9 cellular contexts compared by ENCODE assay signal in genomic region chrX:23782455-23782854, GRCh38. TPM values are rescaled to one million over a fixed set of nuclear protein-coding genes. Genes with fewer than 3 reads are reported as not detected.
DNase-seq lines count a peak whose midpoint lies in the region; FAIRE-seq and TF ChIP-seq lines count a peak whose summit lies in the region.
"Had no signal": no experiment of that assay in that cellular context is flagged by ENCODE, and none has a peak within 500 bp of the region (broad histone marks: within the 10 kb centered on the region; RNA-seq: fewer than 3 reads in every experiment).

No MANE protein-coding gene starts in this region.

- H3K36me3 Mint-ChIP-seq in endodermal cell (ENCODE audit: low read depth): peaks cover 27% of the 10 kb centered on the region

- POLR2A ChIA-PET in PC-9 (lab: Charles Lee; ENCODE audit: unreplicated experiment): interaction anchor here (0.5 to 1.2 kb wide), 8 partner anchors 25 to 1766 kb away, joined by 4 to 14 read pairs (median 5); partner anchors contain the start of gene PRDX4

- H3K27me3 Mint-ChIP-seq in endodermal cell (ENCODE audit: insufficient read depth): no peaks in the 10 kb centered on the region

- H3K4me2 ChIP-seq in PC-9 (peak overlapping the region; percentile 62), parathyroid adenoma (ENCODE audit: low read length) (peak overlapping the region; percentile 58)

- intact Hi-C loops in PC-9 (cut with micrococcal nuclease; ENCODE audit: unreplicated experiment): loop anchor here (1.0 to 5.0 kb wide), 5 partner anchors 26 to 272 kb away; partner anchors contain the start of gene EIF2S3

- CTCF ChIA-PET in PC-9 (lab: Charles Lee): interaction anchor here (1.5 to 1.6 kb wide), 2 partner anchors 40 to 119 kb away, joined by 6 to 11 read pairs; partner anchors contain the start of gene ACOT9

- H3K27me3 ChIP-seq in PC-9 (ENCODE audit: insufficient read depth, low read depth) (no peaks in the 10 kb centered on the region), endodermal cell (ENCODE audit: control insufficient read depth, insufficient read depth, low read length, poor library complexity, severe bottlenecking) (no peaks in the 10 kb centered on the region), parathyroid adenoma (ENCODE audit: control insufficient read depth, insufficient read depth, low read length) (no peaks in the 10 kb centered on the region)

- peaks cover 12% of the 10 kb centered on the region for H4K20me1 ChIP-seq in PC-9 (ENCODE audit: insufficient read depth)

- DNase-seq in PC-9 (peak in 1 of 2 experiments; percentile 60), endodermal cell (no peak), NCI-H2107 treated with DMSO at 0.1 percent for 48 hours (lab: John Stamatoyannopoulos, UW; ENCODE audit: unreplicated experiment) (no peak), amygdala (lab: John Stamatoyannopoulos, UW) (no peak), HTR-8/SVneo (ENCODE audit: insufficient read length, low spot score) (no peak)
- DNase-seq in activated CD4-positive, alpha-beta T cell treated with anti-CD3 and anti-CD28 coated beads for 4 hours: no peak

- no peaks in the 10 kb centered on the region for H3K9me3 Mint-ChIP-seq in endodermal cell

- H3F3A ChIP-seq in PC-9 (ENCODE audit: insufficient read depth, low read depth): peaks cover 58% of the 10 kb centered on the region

- FAIRE-seq in HTR-8/SVneo (lab: Jason Lieb, UNC): no peak
- FAIRE-seq: small intestine had no signal

- no peaks in the 10 kb centered on the region for H3K9me2 ChIP-seq in PC-9 (ENCODE audit: insufficient read depth)

- H2AFZ ChIP-seq in PC-9 (peak overlapping the region; percentile 64; the same call in 1 of the 2 replicates), parathyroid adenoma (peak overlapping the region; percentile 94)

- H3K79me2 ChIP-seq in PC-9 (ENCODE audit: low read depth): peaks cover 24% of the 10 kb centered on the region
- H3K79me2 ChIP-seq in parathyroid adenoma: no peaks in the 10 kb centered on the region

- peaks cover 11% of the 10 kb centered on the region for H3K4me1 ChIP-seq in ES-I3 (ENCODE audit: insufficient read depth, low read length)
- H3K4me1 ChIP-seq in PC-9 (replicated peaks; ENCODE audit: insufficient read depth): peaks cover 45% of the 10 kb centered on the region
- no peaks in the 10 kb centered on the region for H3K4me1 ChIP-seq in endodermal cell (ENCODE audit: control insufficient read depth, insufficient read depth, low read length)
- no peaks in the 10 kb centered on the region for H3K4me1 ChIP-seq in parathyroid adenoma

- H3K36me3 ChIP-seq in ES-I3 (ENCODE audit: insufficient read depth, low read length) (peaks cover 3% of the 10 kb centered on the region; the same call in 1 of the 2 replicates), PC-9 (ENCODE audit: low read depth) (peaks cover 22% of the 10 kb centered on the region), endodermal cell (ENCODE audit: control insufficient read depth, insufficient read depth, low read length) (no peaks in the 10 kb centered on the region), parathyroid adenoma (ENCODE audit: control insufficient read depth, insufficient read depth, low read length) (no peaks in the 10 kb centered on the region)

- H3K4me1 Mint-ChIP-seq in endodermal cell: peaks cover 19% of the 10 kb centered on the region

- peak overlapping the region; percentile 99 for H3K27ac Mint-ChIP-seq in endodermal cell

- H3K27ac ChIP-seq in PC-9 (peak overlapping the region; percentile 98), endodermal cell (ENCODE audit: low read depth, low read length) (no peak overlapping the region), parathyroid adenoma (peak overlapping the region; percentile 90)

- no TSS peak for BruUV-seq in PC-9 (replicated peaks; lab: Mats Ljungman, UMichigan)

- peak overlapping the region; percentile 93 for H3K4me3 Mint-ChIP-seq in endodermal cell

- H3K9ac ChIP-seq in ES-I3 (ENCODE audit: low read depth, low read length) (peak overlapping the region; percentile 53; the same call in 1 of the 2 replicates), endodermal cell (ENCODE audit: extremely low read depth, low read length, poor library complexity, severe bottlenecking) (no peak overlapping the region), parathyroid adenoma (no peak overlapping the region)

- WGBS in endodermal cell (ENCODE audit: insufficient coverage in 1 of 2, insufficient read length in 1 of 2), 2 experiments: 69% methylated on average over 5 of the region's 6 CpGs; no CpG with 5 or more reads in 1 of the 2 experiments

- H3K9me3 ChIP-seq in ES-I3 (ENCODE audit: control insufficient read depth, insufficient read depth, low read length) (no peaks in the 10 kb centered on the region), PC-9 (ENCODE audit: insufficient read depth, low read depth) (no peaks in the 10 kb centered on the region), endodermal cell (ENCODE audit: control insufficient read depth, low read length) (no peaks in the 10 kb centered on the region), parathyroid adenoma (ENCODE audit: control insufficient read depth, low read length) (no peaks in the 10 kb centered on the region)

- TF ChIP-seq CTCF in PC-9 (conservative IDR thresholded peaks at IDR 0.05): no peak
- no peak for TF ChIP-seq CTCF in endodermal cell (conservative IDR thresholded peaks at IDR 0.05)
- TF ChIP-seq CTCF in parathyroid adenoma (IDR thresholded peaks at IDR 0.05): no peak

- H3K4me3 ChIP-seq in PC-9: no peak overlapping the region; the same call in 1 of the 2 replicates
- H3K4me3 ChIP-seq in endodermal cell (ENCODE audit: low read length): peak overlapping the region; percentile 86
- H3K4me3 ChIP-seq in parathyroid adenoma (ENCODE audit: low read depth, low read length): peak overlapping the region; percentile 40

RNA-seq across cellular contexts. Expression of gene SAT1, which starts 0.5 kb away (rescaled TPM):
- 99.1 and 131 TPM in 2 replicates for total RNA-seq in PC-9 (2021)
- total RNA-seq in endodermal cell: 100 to 1,000 TPM in 1 of 2 donors, 10 to 100 TPM in 1; 63.4 to 118 TPM
- polyA plus RNA-seq in endodermal cell (2013, experiment 1 of 2): 72.8 TPM
- polyA plus RNA-seq in endodermal cell (2013, experiment 2 of 2): 67.6 TPM

RNA-seq across cellular contexts. Expression of gene ACOT9, which starts 39.4 kb away (rescaled TPM):
- total RNA-seq in PC-9 (2021) (40.6 and 47.0 TPM in 2 replicates), endodermal cell (10 to 100 TPM; 34.6 to 58.4 TPM)
- polyA plus RNA-seq in endodermal cell (2013, experiment 1 of 2): 32.4 TPM
- 26.2 TPM for polyA plus RNA-seq in endodermal cell (2013, experiment 2 of 2)
